16 cellular contexts compared by ENCODE assay signal in genomic region chr18:7696846-7697245, GRCh38.
"Had no signal": no experiment of that assay in that cellular context is flagged by ENCODE, and none has a peak within 500 bp of the region (broad histone marks: within the 10 kb centered on the region; RNA-seq: fewer than 3 reads in every experiment).

No MANE protein-coding gene starts in this region.

- H3K27ac Mint-ChIP-seq: activated B cell treated with CpG ODN at 0.5 μM for 24 hours; activated CD8-positive, alpha-beta T cell treated with anti-CD3 and anti-CD28 coated beads for 36 hours; activated naive CD8-positive, alpha-beta T cell treated with anti-CD3 and anti-CD28 coated beads for 36 hours; activated T-helper 17 cell treated with anti-CD3 and anti-CD28 coated beads, Interleukin-2, amount 50 U/mL, for 72 hours had no signal

- H3K4me1 Mint-ChIP-seq: activated B cell treated with CpG ODN at 0.5 μM for 24 hours; activated naive CD8-positive, alpha-beta T cell treated with anti-CD3 and anti-CD28 coated beads for 36 hours; activated T-helper 17 cell treated with anti-CD3 and anti-CD28 coated beads, Interleukin-2, amount 50 U/mL, for 72 hours had no signal

- H3K4me3 Mint-ChIP-seq: activated B cell treated with CpG ODN at 0.5 μM for 24 hours; activated CD8-positive, alpha-beta T cell treated with anti-CD3 and anti-CD28 coated beads for 36 hours; activated naive CD8-positive, alpha-beta T cell treated with anti-CD3 and anti-CD28 coated beads for 36 hours; activated T-helper 17 cell treated with anti-CD3 and anti-CD28 coated beads, Interleukin-2, amount 50 U/mL, for 72 hours; neural crest cell had no signal

- DNase-seq: activated B cell treated with CpG ODN at 0.5 μM for 24 hours; activated CD4-positive, alpha-beta T cell treated with anti-CD3 and anti-CD28 coated beads for 48 hours; activated CD8-positive, alpha-beta T cell treated with anti-CD3 and anti-CD28 coated beads for 36 hours; activated naive CD4-positive, alpha-beta T cell; activated naive CD8-positive, alpha-beta T cell treated with anti-CD3 and anti-CD28 coated beads for 36 hours; activated T-cell treated with anti-CD3 and anti-CD28 coated beads, Interleukin-2, amount 50 U/mL, for 1 hour; amygdala; dorsolateral prefrontal cortex; heart right ventricle; left lung; stimulated activated CD8-positive, alpha-beta memory T cell treated with anti-CD3 and anti-CD28 coated beads, Interleukin-4, amount 100 ng/mL, for 48 hours; stimulated activated naive CD4-positive, alpha-beta T cell; tibial artery had no signal

- ATAC-seq: activated CD8-positive, alpha-beta T cell treated with anti-CD3 and anti-CD28 coated beads for 36 hours; activated T-helper 17 cell treated with anti-CD3 and anti-CD28 coated beads, Interleukin-2, amount 50 U/mL, for 72 hours; heart right ventricle; left lung had no signal

- H3K27me3 Mint-ChIP-seq: activated B cell treated with CpG ODN at 0.5 μM for 24 hours; activated CD8-positive, alpha-beta T cell treated with anti-CD3 and anti-CD28 coated beads for 36 hours; activated naive CD8-positive, alpha-beta T cell treated with anti-CD3 and anti-CD28 coated beads for 36 hours; activated T-helper 17 cell treated with anti-CD3 and anti-CD28 coated beads, Interleukin-2, amount 50 U/mL, for 72 hours had no signal

- H3K9me3 Mint-ChIP-seq: activated CD8-positive, alpha-beta T cell treated with anti-CD3 and anti-CD28 coated beads for 36 hours; activated naive CD8-positive, alpha-beta T cell treated with anti-CD3 and anti-CD28 coated beads for 36 hours; neural crest cell had no signal

- H3K4me3 ChIP-seq: cardiac muscle cell, dorsolateral prefrontal cortex, heart right ventricle, left lung, tibial artery had no signal

- H3K36me3 Mint-ChIP-seq: activated naive CD8-positive, alpha-beta T cell treated with anti-CD3 and anti-CD28 coated beads for 36 hours had no signal
